30 cellular contexts compared by ENCODE assay signal in genomic region chr2:173947131-173947530, GRCh38. TPM values are rescaled to one million over a fixed set of nuclear protein-coding genes. Genes with fewer than 3 reads are reported as not detected.
DNase-seq lines count a peak whose midpoint lies in the region; ATAC-seq and TF ChIP-seq lines count a peak whose summit lies in the region.
"Had no signal": no experiment of that assay in that cellular context is flagged by ENCODE, and none has a peak within 500 bp of the region (broad histone marks: within the 10 kb centered on the region; RNA-seq: fewer than 3 reads in every experiment).

No MANE protein-coding gene starts in this region.

- TF ChIP-seq CTCF in choroid plexus epithelial cell (conservative IDR thresholded peaks at IDR 0.05; ENCODE audit: low read depth, low read length) (no peak), progenitor cell of endocrine pancreas (IDR thresholded peaks at IDR 0.05; ENCODE audit: unreplicated experiment) (no peak)
- no peak for TF ChIP-seq CTCF in activated CD8-positive, alpha-beta T cell treated with anti-CD3 and anti-CD28 coated beads for 36 hours (IDR thresholded peaks at IDR 0.05)

- peak overlapping the region; percentile 1 for H3K27ac Mint-ChIP-seq in activated CD4-positive, alpha-beta T cell treated with anti-CD3 and anti-CD28 coated beads, Interleukin-2, amount 10 ng/mL, durations not matched to agents 24 days and 14 days
- H3K27ac Mint-ChIP-seq in activated CD4-positive, alpha-beta T cell treated with anti-CD3 and anti-CD28 coated beads, Interleukin-2, amount 10 ng/mL, durations not matched to agents 7 days and 5 days: no peak overlapping the region
- H3K27ac Mint-ChIP-seq in T-cell (peak overlapping the region; percentile 16 to 24), progenitor cell of endocrine pancreas (peak overlapping the region; percentile 4)
- H3K27ac Mint-ChIP-seq in activated CD8-positive, alpha-beta T cell treated with anti-CD3 and anti-CD28 coated beads for 36 hours: no peak overlapping the region

- ATAC-seq in T-cell (replicated peaks in 1 of 4): no peak
- ATAC-seq in HG03460 (IDR thresholded peaks at IDR 0.05; ENCODE audit: unreplicated experiment): no peak
- no peak for ATAC-seq in activated CD8-positive, alpha-beta T cell treated with anti-CD3 and anti-CD28 coated beads for 36 hours
- ATAC-seq: heart right ventricle, left cardiac atrium had no signal

- intact Hi-C loops in activated CD4-positive, alpha-beta T cell treated with anti-CD3 and anti-CD28 coated beads, Interleukin-2, amount 10 ng/mL, durations not matched to agents 24 days and 14 days (cut with micrococcal nuclease): no loop called here
- intact Hi-C loops in activated CD8-positive, alpha-beta T cell treated with anti-CD3 and anti-CD28 coated beads for 36 hours (cut with micrococcal nuclease): no loop called here

- no peaks in the 10 kb centered on the region for H3K27me3 Mint-ChIP-seq in activated CD4-positive, alpha-beta T cell treated with anti-CD3 and anti-CD28 coated beads, Interleukin-2, amount 10 ng/mL, durations not matched to agents 24 days and 14 days
- H3K27me3 Mint-ChIP-seq in activated CD4-positive, alpha-beta T cell treated with anti-CD3 and anti-CD28 coated beads, Interleukin-2, amount 10 ng/mL, durations not matched to agents 7 days and 5 days: no peaks in the 10 kb centered on the region
- H3K27me3 Mint-ChIP-seq in T-cell (no peaks in the 10 kb centered on the region), progenitor cell of endocrine pancreas (no peaks in the 10 kb centered on the region)
- no peaks in the 10 kb centered on the region for H3K27me3 Mint-ChIP-seq in activated CD8-positive, alpha-beta T cell treated with anti-CD3 and anti-CD28 coated beads for 36 hours

- H3K4me1 Mint-ChIP-seq in activated CD4-positive, alpha-beta T cell treated with anti-CD3 and anti-CD28 coated beads, Interleukin-2, amount 10 ng/mL, durations not matched to agents 24 days and 14 days: peaks cover 41% of the 10 kb centered on the region
- peaks cover 57% of the 10 kb centered on the region for H3K4me1 Mint-ChIP-seq in activated CD4-positive, alpha-beta T cell treated with anti-CD3 and anti-CD28 coated beads, Interleukin-2, amount 10 ng/mL, durations not matched to agents 7 days and 5 days
- peaks cover 88 to 95% (median 90%) of the 10 kb centered on the region in 3 donors for H3K4me1 Mint-ChIP-seq in T-cell
- H3K4me1 Mint-ChIP-seq in progenitor cell of endocrine pancreas (ENCODE audit: low read depth): peaks cover 14% of the 10 kb centered on the region
- H3K4me1 Mint-ChIP-seq in activated CD8-positive, alpha-beta T cell treated with anti-CD3 and anti-CD28 coated beads for 36 hours (ENCODE audit: low read depth): peaks cover 81% of the 10 kb centered on the region

- no peak overlapping the region for H3K4me3 Mint-ChIP-seq in activated CD4-positive, alpha-beta T cell treated with anti-CD3 and anti-CD28 coated beads, Interleukin-2, amount 10 ng/mL, durations not matched to agents 24 days and 14 days
- H3K4me3 Mint-ChIP-seq in activated CD4-positive, alpha-beta T cell treated with anti-CD3 and anti-CD28 coated beads, Interleukin-2, amount 10 ng/mL, durations not matched to agents 7 days and 5 days: no peak overlapping the region
- H3K4me3 Mint-ChIP-seq in T-cell (peak overlapping the region in 1 of 3 donors; percentile 23), progenitor cell of endocrine pancreas (ENCODE audit: low read depth) (no peak overlapping the region)
- H3K4me3 Mint-ChIP-seq in activated CD8-positive, alpha-beta T cell treated with anti-CD3 and anti-CD28 coated beads for 36 hours: no peak overlapping the region

- CTCF ChIA-PET in activated CD4-positive, alpha-beta T cell treated with anti-CD3 and anti-CD28 coated beads, Interleukin-2, amount 10 ng/mL, durations not matched to agents 7 days and 5 days (lab: Charles Lee): no interaction called here
- CTCF ChIA-PET in T-cell (lab: Charles Lee): interaction anchor here (0.7 to 1.7 kb wide), 2 partner anchors 15 to 363 kb away, joined by 5 read pairs; no protein-coding TSS in a partner anchor
- CTCF ChIA-PET in activated CD8-positive, alpha-beta T cell treated with anti-CD3 and anti-CD28 coated beads for 36 hours (lab: Charles Lee): interaction anchor here (1.2 kb wide), 1 partner anchor 10 kb away, joined by 3 read pairs; no protein-coding TSS in a partner anchor

- DNase-seq in activated CD4-positive, alpha-beta T cell treated with anti-CD3 and anti-CD28 coated beads, Interleukin-2, amount 10 ng/mL, durations not matched to agents 24 days and 14 days: no peak
- DNase-seq in activated CD4-positive, alpha-beta T cell treated with anti-CD3 and anti-CD28 coated beads, Interleukin-2, amount 10 ng/mL, durations not matched to agents 7 days and 5 days: no peak
- DNase-seq in T-cell: no peak
- peak; percentile 47 for DNase-seq in choroid plexus epithelial cell (ENCODE audit: low read depth)
- no peak for DNase-seq in progenitor cell of endocrine pancreas (ENCODE audit: low spot score, unreplicated experiment)
- DNase-seq in NOMO-1 treated with DMSO at 0.1 percent for 48 hours (lab: John Stamatoyannopoulos, UW; ENCODE audit: unreplicated experiment): no peak
- DNase-seq in activated CD8-positive, alpha-beta T cell treated with anti-CD3 and anti-CD28 coated beads for 36 hours: no peak
- DNase-seq: 8988T; activated CD4-positive, alpha-beta T cell treated with anti-CD3 and anti-CD28 coated beads, Interleukin-2, amount 50 U/mL, for 48 hours; activated CD4-positive, CD25-positive, alpha-beta regulatory T cell; activated CD8-positive, alpha-beta memory T cell treated with anti-CD3 and anti-CD28 coated beads, Interleukin-2, amount 50 U/mL, for 4 hours; activated effector memory CD4-positive, alpha-beta T cell treated with anti-CD3 and anti-CD28 coated beads, Interleukin-2, amount 50 U/mL, for 16 hours; adrenal gland; cortex of kidney; DMS153; foreskin fibroblast; heart right ventricle; left cardiac atrium; NCI-H1092 treated with DMSO at 0.1 percent for 48 hours; NCI-H187 treated with DMSO at 0.1 percent for 48 hours; NCI-H526 treated with DMSO at 0.1 percent for 48 hours; Peyer's patch; SIG-M5; sigmoid colon; stimulated activated CD4-positive, alpha-beta T cell treated with anti-CD3 and anti-CD28 coated beads, Interleukin-4, amount 100 ng/mL, for 4 hours; stimulated activated naive CD4-positive, alpha-beta T cell; SW 1271 had no signal

- no peak overlapping the region for H3K4me3 ChIP-seq in choroid plexus epithelial cell (ENCODE audit: low read depth, low read length)
- H3K4me3 ChIP-seq: adrenal gland, breast epithelium, heart right ventricle, Peyer's patch, prostate gland, sigmoid colon had no signal

- H3K9me3 Mint-ChIP-seq in activated CD4-positive, alpha-beta T cell treated with anti-CD3 and anti-CD28 coated beads, Interleukin-2, amount 10 ng/mL, durations not matched to agents 24 days and 14 days: no peaks in the 10 kb centered on the region
- H3K9me3 Mint-ChIP-seq in activated CD4-positive, alpha-beta T cell treated with anti-CD3 and anti-CD28 coated beads, Interleukin-2, amount 10 ng/mL, durations not matched to agents 7 days and 5 days: no peaks in the 10 kb centered on the region
- H3K9me3 Mint-ChIP-seq in T-cell (no peaks in the 10 kb centered on the region), progenitor cell of endocrine pancreas (ENCODE audit: low read depth) (no peaks in the 10 kb centered on the region)
- H3K9me3 Mint-ChIP-seq in activated CD8-positive, alpha-beta T cell treated with anti-CD3 and anti-CD28 coated beads for 36 hours: no peaks in the 10 kb centered on the region

- POLR2A ChIA-PET in activated CD4-positive, alpha-beta T cell treated with anti-CD3 and anti-CD28 coated beads, Interleukin-2, amount 10 ng/mL, durations not matched to agents 7 days and 5 days (lab: Charles Lee): no interaction called here
- POLR2A ChIA-PET in T-cell (lab: Charles Lee): interaction anchor here in 1 of 2 donors (0.7 kb wide), 1 partner anchor 110 kb away, joined by 4 read pairs; no protein-coding TSS in a partner anchor
- POLR2A ChIA-PET in activated CD8-positive, alpha-beta T cell treated with anti-CD3 and anti-CD28 coated beads for 36 hours (lab: Charles Lee): no interaction called here

- H3K36me3 Mint-ChIP-seq in activated CD4-positive, alpha-beta T cell treated with anti-CD3 and anti-CD28 coated beads, Interleukin-2, amount 10 ng/mL, durations not matched to agents 24 days and 14 days (ENCODE audit: low read depth): peaks cover 29% of the 10 kb centered on the region
- H3K36me3 Mint-ChIP-seq in activated CD4-positive, alpha-beta T cell treated with anti-CD3 and anti-CD28 coated beads, Interleukin-2, amount 10 ng/mL, durations not matched to agents 7 days and 5 days (ENCODE audit: low read depth): peaks cover 61% of the 10 kb centered on the region
- H3K36me3 Mint-ChIP-seq in T-cell (peaks cover 29% of the 10 kb centered on the region), progenitor cell of endocrine pancreas (ENCODE audit: insufficient read depth) (peaks cover 7% of the 10 kb centered on the region)
- H3K36me3 Mint-ChIP-seq in activated CD8-positive, alpha-beta T cell treated with anti-CD3 and anti-CD28 coated beads for 36 hours (ENCODE audit: low read depth): peaks cover 54% of the 10 kb centered on the region

RNA-seq across cellular contexts. Expression of gene SP3, which starts 18.0 kb away (rescaled TPM):
- 99.9 and 104 TPM in 2 replicates for total RNA-seq in activated CD4-positive, alpha-beta T cell treated with anti-CD3 and anti-CD28 coated beads, Interleukin-2, amount 10 ng/mL, durations not matched to agents 24 days and 14 days
- total RNA-seq in activated CD4-positive, alpha-beta T cell treated with anti-CD3 and anti-CD28 coated beads, Interleukin-2, amount 10 ng/mL, durations not matched to agents 7 days and 5 days: 100 to 1,000 TPM; 105 to 109 TPM
- 100 to 1,000 TPM; 107 to 150 (median 123) TPM for total RNA-seq in T-cell
- total RNA-seq in progenitor cell of endocrine pancreas: 93.8 and 96.9 TPM in 2 replicates
- 10 to 100 TPM; 80.5 to 84.0 TPM for total RNA-seq in activated CD8-positive, alpha-beta T cell treated with anti-CD3 and anti-CD28 coated beads for 36 hours

Comparison
In these comparisons a context has a peak if more than half of its experiments do, and no peak if none do; other contexts are left out.
1. H3K27ac Mint-ChIP-seq: peak in activated CD4-positive, alpha-beta T cell treated with anti-CD3 and anti-CD28 coated beads, Interleukin-2, amount 10 ng/mL, durations not matched to agents 24 days and 14 days (single experiment), T-cell (2 of 2) and progenitor cell of endocrine pancreas (single experiment); none in activated CD4-positive, alpha-beta T cell treated with anti-CD3 and anti-CD28 coated beads, Interleukin-2, amount 10 ng/mL, durations not matched to agents 7 days and 5 days (single experiment) and activated CD8-positive, alpha-beta T cell treated with anti-CD3 and anti-CD28 coated beads for 36 hours (single experiment).